ENCODE assay signal across 15 cellular contexts in the genomic region with DNA sequence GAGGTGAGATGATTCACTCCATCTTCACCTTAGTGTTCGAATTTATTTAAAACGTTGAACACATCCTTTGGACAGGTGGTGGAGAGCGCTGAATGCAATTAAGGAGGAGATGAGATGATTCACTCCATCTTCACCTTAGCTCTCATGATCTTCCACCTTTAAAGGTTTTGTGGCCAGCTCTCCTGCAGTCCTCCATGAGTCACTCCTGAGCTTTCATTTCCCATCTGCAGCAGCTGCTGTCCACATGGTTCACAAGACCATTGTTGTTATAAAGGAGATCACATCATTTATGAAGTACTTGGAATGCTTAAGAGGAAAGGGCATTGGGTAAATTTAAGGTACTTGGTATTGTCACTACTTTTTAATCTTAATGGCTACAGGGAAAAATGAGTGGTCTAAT.
DNase-seq lines count a peak whose midpoint lies in the region; ATAC-seq and TF ChIP-seq lines count a peak whose summit lies in the region.
"Had no signal": no experiment of that assay in that cellular context is flagged by ENCODE, and none has a peak within 500 bp of the region (broad histone marks: within the 10 kb centered on the region; RNA-seq: fewer than 3 reads in every experiment).

No MANE protein-coding gene starts in this region.

- H3K4me3 Mint-ChIP-seq in CD8-positive, alpha-beta T cell = no peak overlapping the region
- H3K4me3 Mint-ChIP-seq: activated CD4-positive, alpha-beta memory T cell treated with anti-CD3 and anti-CD28 coated beads, Interleukin-2, amount 10 ng/mL, durations not matched to agents 7 days and 5 days; CD4-positive, CD25-positive, alpha-beta regulatory T cell; GM23338 had no signal

- H3K27me3 Mint-ChIP-seq in CD8-positive, alpha-beta T cell (ENCODE audit: low read depth) = no peaks in the 10 kb centered on the region
- H3K27me3 Mint-ChIP-seq: activated CD4-positive, alpha-beta memory T cell treated with anti-CD3 and anti-CD28 coated beads, Interleukin-2, amount 10 ng/mL, durations not matched to agents 7 days and 5 days; CD4-positive, CD25-positive, alpha-beta regulatory T cell had no signal

- H3K9me3 Mint-ChIP-seq in CD8-positive, alpha-beta T cell = no peaks in the 10 kb centered on the region
- H3K9me3 Mint-ChIP-seq: activated CD4-positive, alpha-beta memory T cell treated with anti-CD3 and anti-CD28 coated beads, Interleukin-2, amount 10 ng/mL, durations not matched to agents 7 days and 5 days; GM23338 had no signal

- no peak overlapping the region for H3K27ac Mint-ChIP-seq in CD8-positive, alpha-beta T cell
- H3K27ac Mint-ChIP-seq: activated CD4-positive, alpha-beta memory T cell treated with anti-CD3 and anti-CD28 coated beads, Interleukin-2, amount 10 ng/mL, durations not matched to agents 7 days and 5 days; CD4-positive, CD25-positive, alpha-beta regulatory T cell; GM23338 had no signal

- peak overlapping the region; percentile 37; the same call in 1 of the 2 replicates for H3K4me2 ChIP-seq in HCT116 (ENCODE audit: low read length)
- H3K4me2 ChIP-seq: GM23338 had no signal

- H3K4me1 Mint-ChIP-seq in CD8-positive, alpha-beta T cell (ENCODE audit: low read depth) = no peaks in the 10 kb centered on the region
- H3K4me1 Mint-ChIP-seq: activated CD4-positive, alpha-beta memory T cell treated with anti-CD3 and anti-CD28 coated beads, Interleukin-2, amount 10 ng/mL, durations not matched to agents 7 days and 5 days; CD4-positive, CD25-positive, alpha-beta regulatory T cell had no signal

- H3K4me3 ChIP-seq in BJ (ENCODE audit: low read depth, low read length) (no peak overlapping the region), HCT116 (replicated peaks in 1 of 2; ENCODE audit: low read depth in 1 of 2, low read length in 2 of 2) (no peak overlapping the region)
- no peak overlapping the region for H3K4me3 ChIP-seq in CD8-positive, alpha-beta T cell (ENCODE audit: low read depth, low read length)
- H3K4me3 ChIP-seq: GM23338 had no signal

- CTCF ChIA-PET in BJ (lab: Yijun Ruan, JAX) (no interaction called here), HCT116 (lab: Charles Lee) (no interaction called here)
- CTCF ChIA-PET in CD8-positive, alpha-beta T cell (lab: Charles Lee) = no interaction called here

- ATAC-seq in HCT116 (peak; percentile 72), foreskin keratinocyte (peak; percentile 89), GM18870 (IDR thresholded peaks at IDR 0.05; ENCODE audit: unreplicated experiment) (no peak)
- no peak for ATAC-seq in CD8-positive, alpha-beta T cell
- ATAC-seq: GM23338; stimulated activated naive CD8-positive, alpha-beta T cell treated with anti-CD3 and anti-CD28 coated beads, Interleukin-15, Interleukin-2, amounts not matched to agents 100 U/mL and 50 U/mL, for 24 hours had no signal

- no peak overlapping the region for H3K9ac ChIP-seq in HCT116 (ENCODE audit: low read length)

- intact Hi-C loops in HCT116 (cut with micrococcal nuclease) = no loop called here
- intact Hi-C loops in CD8-positive, alpha-beta T cell (cut with DNase I, micrococcal nuclease) = no loop called here

- H3K9me2 ChIP-seq in HCT116 (ENCODE audit: insufficient read depth) = no peaks in the 10 kb centered on the region

- no peaks in the 10 kb centered on the region for H3K36me3 Mint-ChIP-seq in CD8-positive, alpha-beta T cell
- H3K36me3 Mint-ChIP-seq: CD4-positive, CD25-positive, alpha-beta regulatory T cell had no signal

- no peak overlapping the region for H2AFZ ChIP-seq in HCT116 (ENCODE audit: low read depth, low read length, poor library complexity, severe bottlenecking)
- H2AFZ ChIP-seq: GM23338 had no signal

- TF ChIP-seq RAD21 in HCT116 (IDR thresholded peaks at IDR 0.05; ENCODE audit: low read depth) = no peak

- H3K27me3 ChIP-seq in BJ (ENCODE audit: control insufficient read depth, insufficient read depth, low read length) (no peaks in the 10 kb centered on the region; the same call in 1 of the 2 replicates), HCT116 (ENCODE audit: insufficient read depth, low read length) (peaks cover 20% of the 10 kb centered on the region), foreskin keratinocyte (peaks cover 3% of the 10 kb centered on the region)
- no peaks in the 10 kb centered on the region for H3K27me3 ChIP-seq in CD8-positive, alpha-beta T cell (ENCODE audit: insufficient read depth, low read length)

- H3K4me1 ChIP-seq in HCT116 (ENCODE audit: control insufficient read depth in 1 of 2, insufficient read depth in 2 of 2, low read length in 2 of 2) (peaks cover 15 to 28% of the 10 kb centered on the region in 2 experiments), foreskin keratinocyte (peaks cover 7% of the 10 kb centered on the region)
- H3K4me1 ChIP-seq in CD8-positive, alpha-beta T cell (ENCODE audit: insufficient read depth, low read length) = no peaks in the 10 kb centered on the region

- DNase-seq in BJ (ENCODE audit: low read depth) (peak; percentile 44), HCT116 (ENCODE audit: low read depth, low spot score) (peak; percentile 39), SW480 (ENCODE audit: low spot score) (peak; percentile 56), foreskin keratinocyte (peak; percentile 90 to 92), NCI-H2029 (lab: John Stamatoyannopoulos, UW) (no peak), ureter (ENCODE audit: low spot score) (no peak)
- DNase-seq in CD8-positive, alpha-beta T cell = no peak
- DNase-seq: activated CD4-positive, alpha-beta memory T cell treated with anti-CD3 and anti-CD28 coated beads, Interleukin-2, amount 10 ng/mL, durations not matched to agents 7 days and 5 days; activated gamma-delta T cell; CD4-positive, CD25-positive, alpha-beta regulatory T cell; NCI-H1930; stimulated activated CD4-positive, alpha-beta T cell treated with anti-CD3 and anti-CD28 coated beads, Interleukin-4, amount 100 ng/mL, for 24 hours; stimulated activated naive CD8-positive, alpha-beta T cell treated with anti-CD3 and anti-CD28 coated beads, Interleukin-15, Interleukin-2, amounts not matched to agents 100 U/mL and 50 U/mL, for 24 hours had no signal

- H3K9me3 ChIP-seq in HCT116 (ENCODE audit: control insufficient read depth in 1 of 2, insufficient read depth in 1 of 2, low read depth in 1 of 2, low read length in 2 of 2) = no peaks in the 10 kb centered on the region
- no peaks in the 10 kb centered on the region for H3K9me3 ChIP-seq in CD8-positive, alpha-beta T cell (ENCODE audit: low read length)

- no peak for TF ChIP-seq POLR2A in HCT116 (IDR thresholded peaks at IDR 0.05; ENCODE audit: borderline replicate concordance, extremely low read depth, insufficient read depth, insufficient read length)

- POLR2A ChIA-PET in BJ (lab: Charles Lee) = interaction anchor here (0.5 kb wide), 1 partner anchor 649 kb away, joined by 3 read pairs; no protein-coding TSS in a partner anchor
- POLR2A ChIA-PET in HCT116 (lab: Charles Lee) = no interaction called here
- POLR2A ChIA-PET in CD8-positive, alpha-beta T cell (lab: Charles Lee) = no interaction called here

- TF ChIP-seq CTCF in BJ (IDR thresholded peaks at IDR 0.05; ENCODE audit: insufficient read depth, low read depth, low read length) = no peak
- TF ChIP-seq CTCF in HCT116 (IDR thresholded peaks at IDR 0.05 in 2 of 3, conservative IDR thresholded peaks at IDR 0.05 in 1 of 3; ENCODE audit: borderline replicate concordance in 1 of 3, insufficient read depth in 1 of 3, low read depth in 2 of 3, low read length in 2 of 3) = no peak
- no peak for TF ChIP-seq CTCF in foreskin keratinocyte (conservative IDR thresholded peaks at IDR 0.05)
- TF ChIP-seq CTCF in CD8-positive, alpha-beta T cell (IDR thresholded peaks at IDR 0.05) = no peak

- no TSS peak for BruUV-seq in HCT116 (replicated peaks; lab: Mats Ljungman, UMichigan)

- H4K20me1 ChIP-seq in HCT116 (ENCODE audit: insufficient read depth) = no peaks in the 10 kb centered on the region

- H3K79me2 ChIP-seq in HCT116 (ENCODE audit: insufficient read depth, low read length) = no peaks in the 10 kb centered on the region

- H3K36me3 ChIP-seq in BJ (ENCODE audit: control insufficient read depth, insufficient read depth, low read length) (no peaks in the 10 kb centered on the region), HCT116 (ENCODE audit: control insufficient read depth in 1 of 2, insufficient read depth in 2 of 2, low read length in 2 of 2) (no peaks in the 10 kb centered on the region)
- no peaks in the 10 kb centered on the region for H3K36me3 ChIP-seq in CD8-positive, alpha-beta T cell (ENCODE audit: insufficient read depth, low read length)

- RAD21 ChIA-PET in HCT116 (lab: Charles Lee; ENCODE audit: low non-redundant PET in 1 of 2, low total read pairs in 2 of 2, uncharacterized antibody in 2 of 2, unreplicated experiment in 2 of 2) = no interaction called here

- H3K27ac ChIP-seq in HCT116 (ENCODE audit: low read depth, low read length) (no peak overlapping the region), foreskin keratinocyte (no peak overlapping the region)
- no peak overlapping the region for H3K27ac ChIP-seq in CD8-positive, alpha-beta T cell (ENCODE audit: low read depth, low read length)

TF ChIP-seq in HCT116, 20 proteins besides CTCF, POLR2A, EP300 and RAD21:
- no peak for TF ChIP-seq CEBPB (IDR thresholded peaks at IDR 0.05; ENCODE audit: low read depth)
- peak; percentile 49 for TF ChIP-seq JUND (IDR thresholded peaks at IDR 0.05)
- peak; percentile 26; the same call in 1 of the 2 replicates for TF ChIP-seq FOSL1 (IDR thresholded peaks at IDR 0.05; ENCODE audit: low read depth)
- TF ChIP-seq, protein P1, sequence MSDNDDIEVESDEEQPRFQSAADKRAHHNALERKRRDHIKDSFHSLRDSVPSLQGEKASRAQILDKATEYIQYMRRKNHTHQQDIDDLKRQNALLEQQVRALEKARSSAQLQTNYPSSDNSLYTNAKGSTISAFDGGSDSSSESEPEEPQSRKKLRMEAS (IDR thresholded peaks at IDR 0.05) = peak; percentile 39; the same call in 1 of the 2 replicates

Comparison
In these comparisons a context has a peak if more than half of its experiments do, and no peak if none do; other contexts are left out.
1. DNase-seq: peak in BJ (single experiment), HCT116 (single experiment), SW480 (single experiment) and foreskin keratinocyte (2 of 2); none in NCI-H2029 (single experiment), ureter (single experiment) and CD8-positive, alpha-beta T cell (0 of 7).
2. ATAC-seq: peak in HCT116 (single experiment) and foreskin keratinocyte (single experiment); none in CD8-positive, alpha-beta T cell (single experiment) and GM18870 (single experiment).